1 cellular context compared by ENCODE assay signal in the genomic region with DNA sequence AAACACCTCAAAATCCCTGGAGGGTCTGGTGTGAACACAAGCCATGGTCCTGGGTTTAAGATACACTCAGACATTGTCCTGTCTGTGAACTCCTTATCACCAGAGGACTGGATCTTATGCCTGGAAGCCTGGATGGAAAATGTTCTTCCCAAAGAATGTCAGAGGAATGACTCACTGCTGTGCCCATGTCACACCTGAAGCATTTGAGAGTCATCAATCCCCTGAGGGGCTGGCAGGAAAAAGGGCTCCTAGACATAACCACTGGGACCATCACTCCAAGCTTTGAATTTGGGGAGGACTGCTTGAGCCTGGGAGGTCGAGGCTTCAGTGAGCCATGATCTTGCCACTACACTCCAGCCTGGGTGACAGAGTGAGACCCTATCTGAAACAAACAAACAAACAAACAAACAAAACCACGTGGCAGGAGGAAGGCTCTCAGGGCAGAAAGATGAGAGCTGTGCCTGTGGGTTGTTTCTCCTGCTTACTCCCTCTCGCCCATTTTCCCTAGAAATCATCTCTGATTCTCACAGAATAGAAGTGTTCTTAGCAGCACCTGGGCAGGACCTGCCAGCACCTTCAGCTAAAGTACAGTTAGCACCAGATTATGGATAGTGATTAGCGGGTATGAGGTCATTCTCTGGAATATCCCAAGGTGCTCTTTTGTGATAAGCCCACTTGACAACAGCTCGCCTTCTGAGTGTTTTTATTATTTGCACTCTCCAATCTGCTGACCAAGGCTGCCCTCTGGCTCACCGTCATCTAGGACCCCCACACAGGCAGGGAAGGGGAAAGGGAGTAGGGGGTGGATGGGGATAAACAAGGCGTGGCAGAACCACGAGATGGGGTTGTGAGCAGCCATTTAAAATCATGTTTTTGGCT.
A peak's percentile ranks its signal among the peaks of the same experiment; 100 is the strongest.
TF ChIP-seq lines count a peak whose summit lies in the region.

No MANE protein-coding gene starts in this region.

TF ChIP-seq in K562, 482 proteins besides CTCF, POLR2A, EP300 and RAD21 (continued from another document and continues in another):
- TF ChIP-seq, protein P1, sequence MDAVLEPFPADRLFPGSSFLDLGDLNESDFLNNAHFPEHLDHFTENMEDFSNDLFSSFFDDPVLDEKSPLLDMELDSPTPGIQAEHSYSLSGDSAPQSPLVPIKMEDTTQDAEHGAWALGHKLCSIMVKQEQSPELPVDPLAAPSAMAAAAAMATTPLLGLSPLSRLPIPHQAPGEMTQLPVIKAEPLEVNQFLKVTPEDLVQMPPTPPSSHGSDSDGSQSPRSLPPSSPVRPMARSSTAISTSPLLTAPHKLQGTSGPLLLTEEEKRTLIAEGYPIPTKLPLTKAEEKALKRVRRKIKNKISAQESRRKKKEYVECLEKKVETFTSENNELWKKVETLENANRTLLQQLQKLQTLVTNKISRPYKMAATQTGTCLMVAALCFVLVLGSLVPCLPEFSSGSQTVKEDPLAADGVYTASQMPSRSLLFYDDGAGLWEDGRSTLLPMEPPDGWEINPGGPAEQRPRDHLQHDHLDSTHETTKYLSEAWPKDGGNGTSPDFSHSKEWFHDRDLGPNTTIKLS (IDR thresholded peaks at IDR 0.05; ENCODE audit: borderline replicate concordance, low read depth): no peak; the same call in 1 of the 2 replicates
- TF ChIP-seq ARNT (IDR thresholded peaks at IDR 0.05) (no peak), BDP1 (IDR thresholded peaks at IDR 0.05; ENCODE audit: insufficient read depth, insufficient read length) (no peak), ELK1 (CRISPR knock-in tag; IDR thresholded peaks at IDR 0.05) (no peak), ZNF253 (CRISPR knock-in tag; conservative IDR thresholded peaks at IDR 0.05) (no peak), HNRNPUL1 (IDR thresholded peaks at IDR 0.05; ENCODE audit: low read length) (no peak), ZNF347 (CRISPR knock-in tag; IDR thresholded peaks at IDR 0.05; ENCODE audit: low read depth) (no peak), IFI16 (CRISPR knock-in tag; IDR thresholded peaks at IDR 0.05) (no peak), ZFP1 (CRISPR knock-in tag; IDR thresholded peaks at IDR 0.05) (no peak), KLF16 (IDR thresholded peaks at IDR 0.05) (peak; percentile 80), BRF2 (IDR thresholded peaks at IDR 0.05; ENCODE audit: borderline replicate concordance, insufficient read depth, insufficient read length) (no peak), NCOR1 (IDR thresholded peaks at IDR 0.05) (peak; percentile 73), ILF3 (IDR thresholded peaks at IDR 0.05; ENCODE audit: borderline replicate concordance) (no peak), ZNF583 (CRISPR knock-in tag; IDR thresholded peaks at IDR 0.05) (no peak), SRSF9 (IDR thresholded peaks at IDR 0.05; ENCODE audit: borderline replicate concordance, low read depth, low read length) (no peak), ZNF408 (CRISPR knock-in tag; IDR thresholded peaks at IDR 0.05; ENCODE audit: low read depth) (no peak), ZBTB1 (CRISPR knock-in tag; IDR thresholded peaks at IDR 0.05; ENCODE audit: borderline replicate concordance, low read depth) (no peak), DDX20 (tag; IDR thresholded peaks at IDR 0.05; ENCODE audit: low read depth) (no peak), ATF7 (IDR thresholded peaks at IDR 0.05) (peak; percentile 97), ETS2 (tag; IDR thresholded peaks at IDR 0.05; ENCODE audit: borderline replicate concordance, poor library complexity, severe bottlenecking) (no peak), ZFP36 (IDR thresholded peaks at IDR 0.05; ENCODE audit: low read depth, low read length, partially characterized antibody) (no peak), ATF6 (CRISPR knock-in tag; IDR thresholded peaks at IDR 0.05) (no peak), CREB1 (IDR thresholded peaks at IDR 0.05) (no peak), CREB1 (CRISPR knock-in tag; IDR thresholded peaks at IDR 0.05) (no peak), BRD4 (IDR thresholded peaks at IDR 0.05) (no peak), FOXM1 (IDR thresholded peaks at IDR 0.05; ENCODE audit: low read depth) (no peak; the same call in 1 of the 2 replicates), FOXM1 (CRISPR knock-in tag; IDR thresholded peaks at IDR 0.05; ENCODE audit: low read depth) (no peak), ZHX1 (conservative IDR thresholded peaks at IDR 0.05; ENCODE audit: low read length) (no peak), TCFL5 (CRISPR knock-in tag; conservative IDR thresholded peaks at IDR 0.05) (no peak), PML (IDR thresholded peaks at IDR 0.05; ENCODE audit: low read length) (peak; percentile 76; the same call in 1 of the 2 replicates), FOXK2 (conservative IDR thresholded peaks at IDR 0.05 in 1 of 2, IDR thresholded peaks at IDR 0.05 in 1 of 2; ENCODE audit: low read depth in 2 of 2) (peak; percentile 48 to 61; a peak in 2 of 4 replicates), BMI1 (IDR thresholded peaks at IDR 0.05; ENCODE audit: low read length) (no peak), ZNF23 (CRISPR knock-in tag; IDR thresholded peaks at IDR 0.05) (no peak), KDM1A (IDR thresholded peaks at IDR 0.05) (no peak), SP2 (IDR thresholded peaks at IDR 0.05; ENCODE audit: extremely low read depth, low read depth, low read length, poor library complexity, severe bottlenecking) (no peak)
- TF ChIP-seq, protein P2, sequence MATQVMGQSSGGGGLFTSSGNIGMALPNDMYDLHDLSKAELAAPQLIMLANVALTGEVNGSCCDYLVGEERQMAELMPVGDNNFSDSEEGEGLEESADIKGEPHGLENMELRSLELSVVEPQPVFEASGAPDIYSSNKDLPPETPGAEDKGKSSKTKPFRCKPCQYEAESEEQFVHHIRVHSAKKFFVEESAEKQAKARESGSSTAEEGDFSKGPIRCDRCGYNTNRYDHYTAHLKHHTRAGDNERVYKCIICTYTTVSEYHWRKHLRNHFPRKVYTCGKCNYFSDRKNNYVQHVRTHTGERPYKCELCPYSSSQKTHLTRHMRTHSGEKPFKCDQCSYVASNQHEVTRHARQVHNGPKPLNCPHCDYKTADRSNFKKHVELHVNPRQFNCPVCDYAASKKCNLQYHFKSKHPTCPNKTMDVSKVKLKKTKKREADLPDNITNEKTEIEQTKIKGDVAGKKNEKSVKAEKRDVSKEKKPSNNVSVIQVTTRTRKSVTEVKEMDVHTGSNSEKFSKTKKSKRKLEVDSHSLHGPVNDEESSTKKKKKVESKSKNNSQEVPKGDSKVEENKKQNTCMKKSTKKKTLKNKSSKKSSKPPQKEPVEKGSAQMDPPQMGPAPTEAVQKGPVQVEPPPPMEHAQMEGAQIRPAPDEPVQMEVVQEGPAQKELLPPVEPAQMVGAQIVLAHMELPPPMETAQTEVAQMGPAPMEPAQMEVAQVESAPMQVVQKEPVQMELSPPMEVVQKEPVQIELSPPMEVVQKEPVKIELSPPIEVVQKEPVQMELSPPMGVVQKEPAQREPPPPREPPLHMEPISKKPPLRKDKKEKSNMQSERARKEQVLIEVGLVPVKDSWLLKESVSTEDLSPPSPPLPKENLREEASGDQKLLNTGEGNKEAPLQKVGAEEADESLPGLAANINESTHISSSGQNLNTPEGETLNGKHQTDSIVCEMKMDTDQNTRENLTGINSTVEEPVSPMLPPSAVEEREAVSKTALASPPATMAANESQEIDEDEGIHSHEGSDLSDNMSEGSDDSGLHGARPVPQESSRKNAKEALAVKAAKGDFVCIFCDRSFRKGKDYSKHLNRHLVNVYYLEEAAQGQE (CRISPR knock-in tag; IDR thresholded peaks at IDR 0.05; ENCODE audit: low read depth): no peak
- TF ChIP-seq, protein P3, sequence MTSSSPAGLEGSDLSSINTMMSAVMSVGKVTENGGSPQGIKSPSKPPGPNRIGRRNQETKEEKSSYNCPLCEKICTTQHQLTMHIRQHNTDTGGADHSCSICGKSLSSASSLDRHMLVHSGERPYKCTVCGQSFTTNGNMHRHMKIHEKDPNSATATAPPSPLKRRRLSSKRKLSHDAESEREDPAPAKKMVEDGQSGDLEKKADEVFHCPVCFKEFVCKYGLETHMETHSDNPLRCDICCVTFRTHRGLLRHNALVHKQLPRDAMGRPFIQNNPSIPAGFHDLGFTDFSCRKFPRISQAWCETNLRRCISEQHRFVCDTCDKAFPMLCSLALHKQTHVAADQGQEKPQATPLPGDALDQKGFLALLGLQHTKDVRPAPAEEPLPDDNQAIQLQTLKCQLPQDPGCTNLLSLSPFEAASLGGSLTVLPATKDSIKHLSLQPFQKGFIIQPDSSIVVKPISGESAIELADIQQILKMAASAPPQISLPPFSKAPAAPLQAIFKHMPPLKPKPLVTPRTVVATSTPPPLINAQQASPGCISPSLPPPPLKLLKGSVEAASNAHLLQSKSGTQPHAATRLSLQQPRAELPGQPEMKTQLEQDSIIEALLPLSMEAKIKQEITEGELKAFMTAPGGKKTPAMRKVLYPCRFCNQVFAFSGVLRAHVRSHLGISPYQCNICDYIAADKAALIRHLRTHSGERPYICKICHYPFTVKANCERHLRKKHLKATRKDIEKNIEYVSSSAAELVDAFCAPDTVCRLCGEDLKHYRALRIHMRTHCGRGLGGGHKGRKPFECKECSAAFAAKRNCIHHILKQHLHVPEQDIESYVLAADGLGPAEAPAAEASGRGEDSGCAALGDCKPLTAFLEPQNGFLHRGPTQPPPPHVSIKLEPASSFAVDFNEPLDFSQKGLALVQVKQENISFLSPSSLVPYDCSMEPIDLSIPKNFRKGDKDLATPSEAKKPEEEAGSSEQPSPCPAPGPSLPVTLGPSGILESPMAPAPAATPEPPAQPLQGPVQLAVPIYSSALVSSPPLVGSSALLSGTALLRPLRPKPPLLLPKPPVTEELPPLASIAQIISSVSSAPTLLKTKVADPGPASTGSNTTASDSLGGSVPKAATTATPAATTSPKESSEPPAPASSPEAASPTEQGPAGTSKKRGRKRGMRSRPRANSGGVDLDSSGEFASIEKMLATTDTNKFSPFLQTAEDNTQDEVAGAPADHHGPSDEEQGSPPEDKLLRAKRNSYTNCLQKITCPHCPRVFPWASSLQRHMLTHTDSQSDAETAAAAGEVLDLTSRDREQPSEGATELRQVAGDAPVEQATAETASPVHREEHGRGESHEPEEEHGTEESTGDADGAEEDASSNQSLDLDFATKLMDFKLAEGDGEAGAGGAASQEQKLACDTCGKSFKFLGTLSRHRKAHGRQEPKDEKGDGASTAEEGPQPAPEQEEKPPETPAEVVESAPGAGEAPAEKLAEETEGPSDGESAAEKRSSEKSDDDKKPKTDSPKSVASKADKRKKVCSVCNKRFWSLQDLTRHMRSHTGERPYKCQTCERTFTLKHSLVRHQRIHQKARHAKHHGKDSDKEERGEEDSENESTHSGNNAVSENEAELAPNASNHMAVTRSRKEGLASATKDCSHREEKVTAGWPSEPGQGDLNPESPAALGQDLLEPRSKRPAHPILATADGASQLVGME (CRISPR knock-in tag; IDR thresholded peaks at IDR 0.05): no peak
- TF ChIP-seq, protein P4, sequence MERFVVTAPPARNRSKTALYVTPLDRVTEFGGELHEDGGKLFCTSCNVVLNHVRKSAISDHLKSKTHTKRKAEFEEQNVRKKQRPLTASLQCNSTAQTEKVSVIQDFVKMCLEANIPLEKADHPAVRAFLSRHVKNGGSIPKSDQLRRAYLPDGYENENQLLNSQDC (CRISPR knock-in tag; IDR thresholded peaks at IDR 0.05): no peak
- TF ChIP-seq, protein P5, sequence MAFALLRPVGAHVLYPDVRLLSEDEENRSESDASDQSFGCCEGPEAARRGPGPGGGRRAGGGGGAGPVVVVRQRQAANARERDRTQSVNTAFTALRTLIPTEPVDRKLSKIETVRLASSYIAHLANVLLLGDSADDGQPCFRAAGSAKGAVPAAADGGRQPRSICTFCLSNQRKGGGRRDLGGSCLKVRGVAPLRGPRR (CRISPR knock-in tag; IDR thresholded peaks at IDR 0.05): no peak
